Comparison of ENCODE assay signal across 1 cellular context in genomic region chr1:26791138-26791537, GRCh38.
A peak's percentile ranks its signal among the peaks of the same experiment; 100 is the strongest.
TF ChIP-seq lines count a peak whose summit lies in the region.

No MANE protein-coding gene starts in this region.

TF ChIP-seq in K562, 482 proteins besides CTCF, POLR2A, EP300 and RAD21 (continued from another document):
- TF ChIP-seq ZNF431 (CRISPR knock-in tag; IDR thresholded peaks at IDR 0.05) (0 out of 2 replicates have a peak, but pooled peaks have one; percentile 31), RBM25 (IDR thresholded peaks at IDR 0.05; ENCODE audit: low read depth, low read length, severe bottlenecking) (peak; percentile 16), ZNF395 (CRISPR knock-in tag; IDR thresholded peaks at IDR 0.05) (peak; percentile 3; the same call in 1 of the 2 replicates), ZNF217 (CRISPR knock-in tag; IDR thresholded peaks at IDR 0.05) (no peak), ZNF584 (CRISPR knock-in tag; IDR thresholded peaks at IDR 0.05; ENCODE audit: low read depth) (0 out of 2 replicates have a peak, but pooled peaks have one; percentile 6)
